9 cellular contexts compared by ENCODE assay signal in the genomic region with DNA sequence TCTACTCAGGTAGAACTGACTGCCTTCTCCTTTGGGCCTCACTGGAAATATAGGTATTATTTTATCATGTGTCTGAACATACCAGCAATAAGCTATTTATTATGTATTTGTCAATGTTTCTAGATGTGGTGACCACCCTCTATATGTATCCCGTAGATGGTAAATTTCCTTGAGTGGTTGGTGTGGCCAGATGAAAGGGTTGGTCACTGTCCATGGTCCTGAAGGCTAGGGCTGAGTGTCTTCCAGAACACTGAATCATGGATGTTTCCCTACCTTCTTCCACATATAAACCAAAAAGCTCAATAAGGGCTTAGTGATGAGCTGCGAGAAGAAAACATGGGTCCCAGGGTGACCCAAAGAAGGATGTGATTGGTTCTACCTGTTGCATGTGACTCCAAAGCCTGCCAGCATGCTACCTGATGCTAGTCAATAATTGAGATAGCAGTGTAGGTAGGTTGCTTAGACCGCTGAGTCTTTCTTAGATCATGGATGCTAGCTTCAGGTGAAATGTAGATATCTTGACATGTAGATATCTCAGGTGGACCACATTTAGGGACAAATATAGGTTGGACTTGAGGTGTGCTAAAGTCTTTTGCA.
A peak's percentile ranks its signal among the peaks of the same experiment; 100 is the strongest.
DNase-seq lines count a peak whose midpoint lies in the region; ATAC-seq and TF ChIP-seq lines count a peak whose summit lies in the region.
"Had no signal": no experiment of that assay in that cellular context is flagged by ENCODE, and none has a peak within 500 bp of the region (broad histone marks: within the 10 kb centered on the region; RNA-seq: fewer than 3 reads in every experiment).

No MANE protein-coding gene starts in this region.

- TF ChIP-seq CTCF in LNCaP clone FGC (IDR thresholded peaks at IDR 0.05; ENCODE audit: control insufficient read depth, extremely low read depth, insufficient read depth) (no peak), cardiac fibroblast (IDR thresholded peaks at IDR 0.05; ENCODE audit: low read depth, low read length) (no peak), nephron progenitor cell (IDR thresholded peaks at IDR 0.05) (no peak)

- DNase-seq in DMS 273 (lab: John Stamatoyannopoulos, UW; ENCODE audit: unreplicated experiment) (peak; percentile 18), DMS 273 treated with DMSO at 0.1 percent for 48 hours (lab: John Stamatoyannopoulos, UW) (no peak), LNCaP clone FGC (ENCODE audit: low read depth) (peak; percentile 1), cardiac fibroblast (ENCODE audit: low read depth in 2 of 2) (peak; percentile 5 to 31), nephron progenitor cell (peak; percentile 84), hypothalamus (lab: John Stamatoyannopoulos, UW) (no peak)
- DNase-seq in central memory CD4-positive, alpha-beta T cell: no peak
- DNase-seq: stimulated activated CD4-positive, alpha-beta T cell treated with anti-CD3 and anti-CD28 coated beads, Interleukin-4, amount 100 ng/mL, for 4 hours had no signal

- H3K4me3 Mint-ChIP-seq in nephron progenitor cell: no peak overlapping the region

- H3K4me3 ChIP-seq in LNCaP clone FGC (ENCODE audit: low read depth, low read length): no peak overlapping the region
- H3K4me3 ChIP-seq in cardiac fibroblast (replicated peaks in 1 of 2; ENCODE audit: low read depth in 2 of 2, low read length in 2 of 2): no peak overlapping the region

- no peaks in the 10 kb centered on the region for H3K9me3 Mint-ChIP-seq in nephron progenitor cell

- peaks cover 2% of the 10 kb centered on the region for H3K27me3 Mint-ChIP-seq in nephron progenitor cell (ENCODE audit: low read depth, poor library complexity)

- no peaks in the 10 kb centered on the region for H3K36me3 Mint-ChIP-seq in nephron progenitor cell (ENCODE audit: low read depth)

- no peak for ATAC-seq in GM19463 (IDR thresholded peaks at IDR 0.05; ENCODE audit: unreplicated experiment)

- H3K27ac Mint-ChIP-seq in nephron progenitor cell: no peak overlapping the region

- no peaks in the 10 kb centered on the region for H3K4me1 Mint-ChIP-seq in nephron progenitor cell

Comparison
In these comparisons a context has a peak if more than half of its experiments do, and no peak if none do; other contexts are left out.
1. DNase-seq: peak in DMS 273 (single experiment), LNCaP clone FGC (single experiment), cardiac fibroblast (2 of 2) and nephron progenitor cell (single experiment); none in DMS 273 treated with DMSO at 0.1 percent for 48 hours (single experiment), central memory CD4-positive, alpha-beta T cell (single experiment) and hypothalamus (0 of 51).